In the genomic region with DNA sequence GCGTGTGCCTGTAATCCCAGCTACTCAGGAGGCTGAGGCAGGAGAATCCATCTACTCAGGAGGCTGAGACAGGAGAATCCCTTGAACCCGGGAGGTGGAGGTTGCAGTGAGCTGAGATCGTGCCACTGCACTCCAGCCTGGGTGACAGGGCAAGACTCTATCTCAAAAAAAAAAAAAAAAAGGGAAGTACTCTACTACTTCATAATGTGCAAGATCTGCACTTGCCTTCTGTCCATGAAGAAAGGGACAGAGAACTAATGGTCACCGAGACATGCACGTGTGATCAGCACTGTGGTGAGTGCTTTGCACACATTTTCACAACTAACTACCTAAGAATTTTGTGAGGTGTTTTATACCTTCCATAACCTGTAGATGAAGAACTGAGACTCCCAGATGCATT, we compare ENCODE assay signal across 8 cellular contexts.
DNase-seq lines count a peak whose midpoint lies in the region; ATAC-seq and TF ChIP-seq lines count a peak whose summit lies in the region.
"Not testable (repeated sequence)": the region's sequence is repeated elsewhere in the genome, so short reads cannot be mapped to it uniquely, and the experiment has no call there.

No MANE protein-coding gene starts in this region.

- intact Hi-C loops in OCI-LY7 (cut with micrococcal nuclease; ENCODE audit: unreplicated experiment); esophagus muscularis mucosa (cut with DNase I): not testable (repeated sequence)

- not testable (repeated sequence) for TF ChIP-seq POLR2A in esophagus muscularis mucosa (IDR thresholded peaks at IDR 0.05; ENCODE audit: low read depth)

- peaks cover 11% of the 10 kb centered on the region for H3K9me3 ChIP-seq in DOHH2 (ENCODE audit: control insufficient read depth, insufficient read depth, low read length)
- not testable (repeated sequence) for H3K9me3 ChIP-seq in Loucy (ENCODE audit: insufficient read depth, low read depth, low read length); OCI-LY7 (ENCODE audit: low read length); esophagus muscularis mucosa

- H3K9me3 Mint-ChIP-seq in stimulated activated naive B cell treated with anti-CD40 and anti-IgM and Interleukin-4, amounts not matched to agents 10 μg/mL and 1 μg/mL and 100 μg/mL, for 72 hours: peaks cover 0 to 12% of the 10 kb centered on the region in 2 donors

- not testable (repeated sequence) for H3K9ac ChIP-seq in Loucy (ENCODE audit: low read depth, low read length, poor library complexity, severe bottlenecking)

- DNase-seq in AML-193 (lab: John Stamatoyannopoulos, UW): peak; percentile 46 to 48
- DNase-seq in NOMO-1 (lab: John Stamatoyannopoulos, UW; ENCODE audit: unreplicated experiment in 2 of 2): peak; percentile 8 to 46
- DNase-seq in OCI-LY7 (ENCODE audit: low spot score): peak; percentile 36
- peak; percentile 26 for DNase-seq in esophagus muscularis mucosa (ENCODE audit: extremely low spot score)
- not testable (repeated sequence) for DNase-seq in stimulated activated naive B cell treated with anti-CD40 and anti-IgM and Interleukin-4, amounts not matched to agents 10 μg/mL and 1 μg/mL and 100 μg/mL, for 72 hours

- H2AFZ ChIP-seq in Loucy (ENCODE audit: low read length): not testable (repeated sequence)
- peak overlapping the region; percentile 24; the same call in 1 of the 2 replicates for H2AFZ ChIP-seq in OCI-LY7 (ENCODE audit: low read length)

- H3F3A ChIP-seq in DOHH2 (ENCODE audit: control insufficient read depth, insufficient read depth): peaks cover 22% of the 10 kb centered on the region
- not testable (repeated sequence) for H3F3A ChIP-seq in Loucy (ENCODE audit: low read depth)

- peak; percentile 42 to 68 for ATAC-seq in stimulated activated naive B cell treated with anti-CD40 and anti-IgM and Interleukin-4, amounts not matched to agents 10 μg/mL and 1 μg/mL and 100 μg/mL, for 72 hours (replicated peaks)

- H3K9me2 ChIP-seq in DOHH2 (replicated peaks; ENCODE audit: control insufficient read depth, low read length); Loucy (replicated peaks; ENCODE audit: low read depth, low read length); OCI-LY7 (ENCODE audit: insufficient read depth, low read length): not testable (repeated sequence)

- POLR2A ChIA-PET in OCI-LY7 (lab: Charles Lee): interaction anchor here (0.7 kb wide), 2 partner anchors 147 to 221 kb away, joined by 3 read pairs; no protein-coding TSS in a partner anchor

- not testable (repeated sequence) for H3K36me3 ChIP-seq in DOHH2 (ENCODE audit: control insufficient read depth, low read length); Loucy (ENCODE audit: insufficient read depth, low read length); OCI-LY7 (ENCODE audit: insufficient read depth, low read length); esophagus muscularis mucosa

- H3K4me3 Mint-ChIP-seq in stimulated activated naive B cell treated with anti-CD40 and anti-IgM and Interleukin-4, amounts not matched to agents 10 μg/mL and 1 μg/mL and 100 μg/mL, for 72 hours: not testable (repeated sequence)

- H3K27ac Mint-ChIP-seq in stimulated activated naive B cell treated with anti-CD40 and anti-IgM and Interleukin-4, amounts not matched to agents 10 μg/mL and 1 μg/mL and 100 μg/mL, for 72 hours: not testable (repeated sequence)

- not testable (repeated sequence) for BruUV-seq in OCI-LY7 (replicated peaks; lab: Mats Ljungman, UMichigan)

- CTCF ChIA-PET in OCI-LY7 (lab: Charles Lee; ENCODE audit: unreplicated experiment): not testable (repeated sequence)

- peaks cover 11 to 25% of the 10 kb centered on the region in 2 donors for H3K4me1 Mint-ChIP-seq in stimulated activated naive B cell treated with anti-CD40 and anti-IgM and Interleukin-4, amounts not matched to agents 10 μg/mL and 1 μg/mL and 100 μg/mL, for 72 hours

- peak overlapping the region; percentile 66 for H3K4me2 ChIP-seq in DOHH2 (ENCODE audit: low read length)
- peak overlapping the region; percentile 83 for H3K4me2 ChIP-seq in Loucy (ENCODE audit: low read depth, low read length, poor library complexity, severe bottlenecking)
- peak overlapping the region; percentile 16 for H3K4me2 ChIP-seq in OCI-LY7 (ENCODE audit: low read length)

- H3K27me3 Mint-ChIP-seq in stimulated activated naive B cell treated with anti-CD40 and anti-IgM and Interleukin-4, amounts not matched to agents 10 μg/mL and 1 μg/mL and 100 μg/mL, for 72 hours: peaks cover 28 to 44% of the 10 kb centered on the region in 2 donors

- not testable (repeated sequence) for H3K79me2 ChIP-seq in DOHH2 (ENCODE audit: control insufficient read depth, low read length); Loucy (ENCODE audit: insufficient read depth, low read length); OCI-LY7 (ENCODE audit: insufficient read depth, low read depth, low read length)

- not testable (repeated sequence) for H4K20me1 ChIP-seq in DOHH2 (ENCODE audit: control insufficient read depth, insufficient read depth, low read depth, low read length); Loucy (ENCODE audit: insufficient read depth, low read length, poor library complexity, severe bottlenecking); OCI-LY7 (ENCODE audit: insufficient read depth, low read length)

- H3K27me3 ChIP-seq in DOHH2 (ENCODE audit: control insufficient read depth, low read length); Loucy (ENCODE audit: insufficient read depth, low read length, poor library complexity, severe bottlenecking); esophagus muscularis mucosa: not testable (repeated sequence)

- peak overlapping the region; percentile 90 for H3K27ac ChIP-seq in DOHH2 (ENCODE audit: low read depth, low read length)
- H3K27ac ChIP-seq in OCI-LY7 (ENCODE audit: low read depth, low read length, poor library complexity, severe bottlenecking); esophagus muscularis mucosa (replicated peaks in 1 of 4): not testable (repeated sequence)
- peak overlapping the region; percentile 40; the same call in 1 of the 2 replicates for H3K27ac ChIP-seq in VCaP

- WGBS in esophagus muscularis mucosa: 89% methylated on average over 5 of the region's 5 CpGs

- TF ChIP-seq EP300 in esophagus muscularis mucosa (IDR thresholded peaks at IDR 0.05): not testable (repeated sequence)

- not testable (repeated sequence) for H3K36me3 Mint-ChIP-seq in stimulated activated naive B cell treated with anti-CD40 and anti-IgM and Interleukin-4, amounts not matched to agents 10 μg/mL and 1 μg/mL and 100 μg/mL, for 72 hours

- H3K4me3 ChIP-seq in DOHH2 (ENCODE audit: low read length): peak overlapping the region; percentile 60
- H3K4me3 ChIP-seq in Loucy (ENCODE audit: low read length, poor library complexity, severe bottlenecking); OCI-LY7 (ENCODE audit: low read depth, low read length, poor library complexity, severe bottlenecking); esophagus muscularis mucosa: not testable (repeated sequence)

- TF ChIP-seq CTCF in DOHH2 (IDR thresholded peaks at IDR 0.05; ENCODE audit: low read depth, low read length, poor library complexity, severe bottlenecking); Loucy (conservative IDR thresholded peaks at IDR 0.05; ENCODE audit: low read length); OCI-LY7 (conservative IDR thresholded peaks at IDR 0.05; ENCODE audit: low read length); VCaP (conservative IDR thresholded peaks at IDR 0.05); esophagus muscularis mucosa (IDR thresholded peaks at IDR 0.05): not testable (repeated sequence)

- H3K4me1 ChIP-seq in DOHH2 (ENCODE audit: control insufficient read depth, low read length) (peaks cover 69% of the 10 kb centered on the region), Loucy (ENCODE audit: insufficient read depth, low read length, poor library complexity, severe bottlenecking) (peaks cover 62% of the 10 kb centered on the region), OCI-LY7 (ENCODE audit: insufficient read depth, low read length, poor library complexity, severe bottlenecking) (peaks cover 49% of the 10 kb centered on the region)
- not testable (repeated sequence) for H3K4me1 ChIP-seq in esophagus muscularis mucosa

Comparison
In these comparisons a context has a peak if more than half of its experiments do, and no peak if none do; other contexts are left out.
1. H3K4me2 ChIP-seq: peak in every context shown above with its lines; median percentile 83 in Loucy; 66 in DOHH2; 16 in OCI-LY7.